Comparison of ENCODE assay signal across 16 cellular contexts in genomic region chr3:182644800-182645433, GRCh38.
A peak's percentile ranks its signal among the peaks of the same experiment; 100 is the strongest.
DNase-seq lines count a peak whose midpoint lies in the region; ATAC-seq and TF ChIP-seq lines count a peak whose summit lies in the region.
"Had no signal": no experiment of that assay in that cellular context is flagged by ENCODE, and none has a peak within 500 bp of the region (broad histone marks: within the 10 kb centered on the region; RNA-seq: fewer than 3 reads in every experiment).

No MANE protein-coding gene starts in this region.

- H3K4me1 ChIP-seq in foreskin keratinocyte = peaks cover 12% of the 10 kb centered on the region
- H3K4me1 ChIP-seq in transverse colon = peaks cover 8 to 30% (median 19%) of the 10 kb centered on the region in 4 donors
- H3K4me1 ChIP-seq: BLaER1 treated with 17β-estradiol and CSF1 and Interleukin-3, amounts not matched to agents 10 nM and 100 nM; testis had no signal

- peaks cover 2 to 3% of the 10 kb centered on the region in 2 donors for H3K9me3 ChIP-seq in transverse colon
- H3K9me3 ChIP-seq: testis had no signal

- whole genome bisulfite sequencing in transverse colon (ENCODE audit: low coverage in 1 of 2), 2 donors = 78 to 83% methylated on average over 5 of the region's 5 CpGs

- no peaks in the 10 kb centered on the region for H3K27me3 ChIP-seq in foreskin keratinocyte
- no peaks in the 10 kb centered on the region for H3K27me3 ChIP-seq in transverse colon
- H3K27me3 ChIP-seq: BLaER1 treated with 17β-estradiol and CSF1 and Interleukin-3, amounts not matched to agents 10 nM and 100 nM; brain microvascular endothelial cell; testis had no signal

- in situ Hi-C loops in transverse colon (cut with MboI; ENCODE audit: low pct_ligation_motif_present in 1 of 4, low pct_unique_long_range_greater_than_20kb in 1 of 4, low sequenced_read_pairs in 3 of 4) = no loop called here

- no peaks in the 10 kb centered on the region for H3K36me3 ChIP-seq in transverse colon
- H3K36me3 ChIP-seq: BLaER1 treated with 17β-estradiol and CSF1 and Interleukin-3, amounts not matched to agents 10 nM and 100 nM; brain microvascular endothelial cell had no signal

- H3K27ac ChIP-seq in foreskin keratinocyte = peak overlapping the region; percentile 28
- H3K27ac ChIP-seq in transverse colon = peak overlapping the region in 3 of 4 donors; percentile 71 to 78 (median 78)
- H3K27ac ChIP-seq: BLaER1 treated with 17β-estradiol and CSF1 and Interleukin-3, amounts not matched to agents 10 nM and 100 nM; brain microvascular endothelial cell; testis had no signal

- DNase-seq in stimulated activated CD4-positive, alpha-beta T cell treated with anti-CD3 and anti-CD28 coated beads, Interleukin-15, amount 100 ng/mL, for 24 hours = peak; percentile 56
- DNase-seq in stimulated activated CD4-positive, alpha-beta T cell treated with anti-CD3 and anti-CD28 coated beads, Interleukin-4, amount 100 ng/mL, for 1 hour = no peak
- peak; percentile 89 for DNase-seq in HPDE6-E6E7 (ENCODE audit: extremely low spot score)
- DNase-seq in foreskin keratinocyte = peak; percentile 72 to 89
- DNase-seq in transverse colon = no peak
- DNase-seq in NCI-H1694 treated with DMSO at 0.1 percent for 48 hours (lab: John Stamatoyannopoulos, UW) = no peak
- DNase-seq in activated gamma-delta T cell treated with Interleukin-2 at 50 U/mL for 16 hours = no peak
- DNase-seq: brain microvascular endothelial cell, DND-41, head of caudate nucleus, left cardiac atrium, MM.1S, testis had no signal

- intact Hi-C loops in transverse colon (cut with DNase I; ENCODE audit: low total_unique reads) = no loop called here

- H3K4me3 ChIP-seq in transverse colon = no peak overlapping the region
- H3K4me3 ChIP-seq: BLaER1 treated with 17β-estradiol and CSF1 and Interleukin-3, amounts not matched to agents 10 nM and 100 nM; testis had no signal

- TF ChIP-seq POLR2A in transverse colon (IDR thresholded peaks at IDR 0.05) = no peak

- TF ChIP-seq CTCF in foreskin keratinocyte (conservative IDR thresholded peaks at IDR 0.05) (peak; percentile 23), transverse colon (IDR thresholded peaks at IDR 0.05) (no peak)

- TF ChIP-seq EP300 in transverse colon (IDR thresholded peaks at IDR 0.05; ENCODE audit: low read depth) = no peak

- peak; percentile 95 for ATAC-seq in foreskin keratinocyte
- ATAC-seq in GM21723 (IDR thresholded peaks at IDR 0.05; ENCODE audit: unreplicated experiment) = no peak
- ATAC-seq: left cardiac atrium, SK-N-SH treated with all-trans-retinoic acid at 6 μM for 48 hours had no signal

Comparison
In these comparisons a context has a peak if more than half of its experiments do, and no peak if none do; other contexts are left out.
1. DNase-seq: peak in stimulated activated CD4-positive, alpha-beta T cell treated with anti-CD3 and anti-CD28 coated beads, Interleukin-15, amount 100 ng/mL, for 24 hours (single experiment), HPDE6-E6E7 (single experiment) and foreskin keratinocyte (2 of 2); none in stimulated activated CD4-positive, alpha-beta T cell treated with anti-CD3 and anti-CD28 coated beads, Interleukin-4, amount 100 ng/mL, for 1 hour (single experiment), transverse colon (single experiment), NCI-H1694 treated with DMSO at 0.1 percent for 48 hours (single experiment) and activated gamma-delta T cell treated with Interleukin-2 at 50 U/mL for 16 hours (single experiment).